In the genomic region with DNA sequence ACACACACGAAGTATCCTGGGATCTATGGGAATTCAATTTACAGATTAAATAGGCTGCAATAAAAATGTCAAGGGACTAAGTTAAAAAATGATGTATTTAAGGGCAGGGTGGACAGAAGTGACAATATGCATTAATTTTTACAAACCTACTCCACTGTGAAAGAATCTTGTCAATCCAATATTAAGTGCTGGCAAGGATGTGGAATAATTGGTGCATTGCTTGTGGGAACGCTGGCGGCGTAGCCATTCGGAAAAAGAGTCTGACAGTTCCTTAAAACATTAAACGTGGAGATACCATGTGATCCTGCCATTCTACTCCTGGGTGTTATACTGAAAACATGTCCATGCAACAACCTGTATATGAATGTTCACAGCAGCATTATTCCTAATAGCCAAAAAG, we compare ENCODE assay signal across 29 cellular contexts.
"Had no signal": no experiment of that assay in that cellular context is flagged by ENCODE, and none has a peak within 500 bp of the region (broad histone marks: within the 10 kb centered on the region; RNA-seq: fewer than 3 reads in every experiment).

No MANE protein-coding gene starts in this region.

- H3K9me3 Mint-ChIP-seq: activated CD4-positive, alpha-beta memory T cell treated with anti-CD3 and anti-CD28 coated beads for 36 hours; activated CD4-positive, alpha-beta T cell treated with anti-CD3 and anti-CD28 coated beads, Interleukin-2, amount 10 ng/mL, durations not matched to agents 24 days and 14 days; activated naive CD4-positive, alpha-beta T cell treated with anti-CD3 and anti-CD28 coated beads for 36 hours; activated naive CD4-positive, alpha-beta T cell treated with anti-CD3 and anti-CD28 coated beads, Interleukin-2, amount 50 U/mL, for 24 hours; activated naive CD8-positive, alpha-beta T cell treated with anti-CD3 and anti-CD28 coated beads for 36 hours; activated naive CD8-positive, alpha-beta T cell treated with anti-CD3 and anti-CD28 coated beads, Interleukin-2, amount 50 U/mL, for 24 hours; activated T-helper 1 cell treated with anti-CD3 and anti-CD28 coated beads, Interleukin-12 subunit alpha, Interleukin-12 subunit beta, Interleukin-2, Interleukin-4 antibody, amounts not matched to agents 30 ng/mL and 10 ng/mL and 1 ng/mL, durations not matched to agents 14 hours and 24 hours and 36 hours; activated T-helper 2 cell treated with anti-CD3 and anti-CD28 coated beads, Interferon-gamma antibody, Interleukin-2, Interleukin-4, amounts not matched to agents 10 μg/mL and 5 μg/mL and 100 μg/mL, durations not matched to agents 14 hours and 24 hours and 36 hours had no signal

- H3K4me3 ChIP-seq: adrenal gland, body of pancreas, gastrocnemius medialis had no signal

- H3K27ac Mint-ChIP-seq: activated CD4-positive, alpha-beta memory T cell treated with anti-CD3 and anti-CD28 coated beads for 36 hours; activated CD4-positive, alpha-beta T cell treated with anti-CD3 and anti-CD28 coated beads for 36 hours; activated CD4-positive, alpha-beta T cell treated with anti-CD3 and anti-CD28 coated beads, Interleukin-2, amount 10 ng/mL, durations not matched to agents 24 days and 14 days; activated CD8-positive, alpha-beta memory T cell treated with anti-CD3 and anti-CD28 coated beads, Interleukin-2, amount 10 ng/mL, durations not matched to agents 7 days and 5 days; activated CD8-positive, alpha-beta T cell treated with anti-CD3 and anti-CD28 coated beads, Interleukin-2, amount 10 ng/mL, durations not matched to agents 7 days and 5 days; activated naive CD4-positive, alpha-beta T cell treated with anti-CD3 and anti-CD28 coated beads for 36 hours; activated naive CD8-positive, alpha-beta T cell treated with anti-CD3 and anti-CD28 coated beads for 36 hours; activated naive CD8-positive, alpha-beta T cell treated with anti-CD3 and anti-CD28 coated beads, Interleukin-2, amount 50 U/mL, for 24 hours; activated T-helper 1 cell treated with anti-CD3 and anti-CD28 coated beads, Interleukin-12 subunit alpha, Interleukin-12 subunit beta, Interleukin-2, Interleukin-4 antibody, amounts not matched to agents 30 ng/mL and 10 ng/mL and 1 ng/mL, durations not matched to agents 14 hours and 24 hours and 36 hours; activated T-helper 2 cell treated with anti-CD3 and anti-CD28 coated beads, Interferon-gamma antibody, Interleukin-2, Interleukin-4, amounts not matched to agents 10 μg/mL and 5 μg/mL and 100 μg/mL, durations not matched to agents 14 hours and 24 hours and 36 hours had no signal

- H3K27me3 ChIP-seq: adrenal gland, body of pancreas, foreskin keratinocyte, gastrocnemius medialis had no signal

- H3K9me3 ChIP-seq: adrenal gland, body of pancreas, gastrocnemius medialis had no signal

- H3K36me3 ChIP-seq: adrenal gland, gastrocnemius medialis had no signal

- H3K4me3 Mint-ChIP-seq: activated CD4-positive, alpha-beta memory T cell treated with anti-CD3 and anti-CD28 coated beads for 36 hours; activated CD4-positive, alpha-beta T cell treated with anti-CD3 and anti-CD28 coated beads for 36 hours; activated CD4-positive, alpha-beta T cell treated with anti-CD3 and anti-CD28 coated beads, Interleukin-2, amount 10 ng/mL, durations not matched to agents 24 days and 14 days; activated CD8-positive, alpha-beta memory T cell treated with anti-CD3 and anti-CD28 coated beads, Interleukin-2, amount 10 ng/mL, durations not matched to agents 7 days and 5 days; activated CD8-positive, alpha-beta T cell treated with anti-CD3 and anti-CD28 coated beads, Interleukin-2, amount 10 ng/mL, durations not matched to agents 7 days and 5 days; activated naive CD4-positive, alpha-beta T cell treated with anti-CD3 and anti-CD28 coated beads for 36 hours; activated naive CD4-positive, alpha-beta T cell treated with anti-CD3 and anti-CD28 coated beads, Interleukin-2, amount 50 U/mL, for 24 hours; activated naive CD8-positive, alpha-beta T cell treated with anti-CD3 and anti-CD28 coated beads for 36 hours; activated naive CD8-positive, alpha-beta T cell treated with anti-CD3 and anti-CD28 coated beads, Interleukin-2, amount 50 U/mL, for 24 hours; activated T-helper 1 cell treated with anti-CD3 and anti-CD28 coated beads, Interleukin-12 subunit alpha, Interleukin-12 subunit beta, Interleukin-2, Interleukin-4 antibody, amounts not matched to agents 30 ng/mL and 10 ng/mL and 1 ng/mL, durations not matched to agents 14 hours and 24 hours and 36 hours had no signal

- DNase-seq: activated CD4-positive, alpha-beta memory T cell treated with anti-CD3 and anti-CD28 coated beads for 36 hours; activated CD4-positive, alpha-beta T cell treated with anti-CD3 and anti-CD28 coated beads for 36 hours; activated CD4-positive, alpha-beta T cell treated with anti-CD3 and anti-CD28 coated beads, Interleukin-2, amount 10 ng/mL, durations not matched to agents 24 days and 14 days; activated CD4-positive, CD25-positive, alpha-beta regulatory T cell; activated CD4-positive, CD25-positive, alpha-beta regulatory T cell treated with anti-CD3 and anti-CD28 coated beads, Interleukin-2, amount 50 U/mL, for 72 hours; activated CD8-positive, alpha-beta memory T cell treated with anti-CD3 and anti-CD28 coated beads, Interleukin-2, amount 10 ng/mL, durations not matched to agents 7 days and 5 days; activated CD8-positive, alpha-beta memory T cell treated with anti-CD3 and anti-CD28 coated beads, Interleukin-2, amount 50 U/mL, for 4 hours; activated CD8-positive, alpha-beta T cell treated with anti-CD3 and anti-CD28 coated beads, Interleukin-2, amount 10 ng/mL, durations not matched to agents 7 days and 5 days; activated effector memory CD4-positive, alpha-beta T cell treated with anti-CD3 and anti-CD28 coated beads, Interleukin-2, amount 50 U/mL, for 16 hours; activated naive CD4-positive, alpha-beta T cell treated with anti-CD3 and anti-CD28 coated beads for 36 hours; activated naive CD8-positive, alpha-beta T cell treated with anti-CD3 and anti-CD28 coated beads for 36 hours; activated naive CD8-positive, alpha-beta T cell treated with anti-CD3 and anti-CD28 coated beads, Interleukin-2, amount 50 U/mL, for 24 hours; activated T-cell treated with anti-CD3 and anti-CD28 coated beads, Interleukin-2, amount 50 U/mL, for 1 hour; activated T-cell treated with anti-CD3 and anti-CD28 coated beads, Interleukin-2, amount 50 U/mL, for 48 hours; adrenal gland; amygdala; aorta; body of pancreas; caudate nucleus; cortex of kidney; dermis blood vessel endothelial cell; effector CD8-positive, alpha-beta T cell; foreskin keratinocyte; gastrocnemius medialis; glutamatergic neuron; T-helper 2 cell had no signal

- H3K36me3 Mint-ChIP-seq: activated CD4-positive, alpha-beta memory T cell treated with anti-CD3 and anti-CD28 coated beads for 36 hours; activated CD8-positive, alpha-beta memory T cell treated with anti-CD3 and anti-CD28 coated beads, Interleukin-2, amount 10 ng/mL, durations not matched to agents 7 days and 5 days; activated naive CD4-positive, alpha-beta T cell treated with anti-CD3 and anti-CD28 coated beads, Interleukin-2, amount 50 U/mL, for 24 hours; activated naive CD8-positive, alpha-beta T cell treated with anti-CD3 and anti-CD28 coated beads for 36 hours had no signal

- H3K27ac ChIP-seq: body of pancreas, foreskin keratinocyte, gastrocnemius medialis had no signal
